In the genomic region with DNA sequence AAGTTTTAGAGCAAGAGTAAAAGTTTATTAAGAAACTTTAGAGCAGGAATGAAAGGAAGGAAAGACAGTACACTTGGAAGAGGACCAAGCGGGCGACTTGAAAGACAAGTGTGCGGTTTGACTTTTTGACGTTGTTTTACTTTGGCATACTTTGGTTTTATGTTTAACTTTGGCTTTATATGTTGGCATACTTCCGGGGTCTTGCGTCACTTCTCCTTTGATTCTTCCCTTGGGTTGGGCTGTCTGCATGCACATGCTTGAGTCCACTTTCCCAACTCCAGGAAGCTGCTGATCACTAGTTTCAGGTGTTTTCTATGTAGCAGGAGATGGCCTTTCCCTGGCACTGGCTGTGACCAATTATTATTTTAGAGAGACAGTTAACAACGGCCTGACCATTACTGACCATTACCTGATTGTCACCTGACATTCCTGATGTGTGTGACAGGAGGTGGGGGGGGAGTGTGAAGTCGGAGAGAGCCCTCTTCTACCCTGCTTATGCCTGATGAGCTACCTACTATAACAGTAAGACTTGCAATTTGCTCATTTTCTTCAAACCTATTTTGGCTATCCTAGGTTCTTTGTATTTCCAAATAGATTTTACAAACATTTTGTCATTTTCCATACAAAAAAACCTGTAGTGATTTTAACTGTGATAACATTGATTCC, we compare ENCODE assay signal across 21 cellular contexts. TPM values are rescaled to one million over a fixed set of nuclear protein-coding genes. Genes with fewer than 3 reads are reported as not detected.
DNase-seq lines count a peak whose midpoint lies in the region; ATAC-seq, FAIRE-seq and TF ChIP-seq lines count a peak whose summit lies in the region.
"Had no signal": no experiment of that assay in that cellular context is flagged by ENCODE, and none has a peak within 500 bp of the region (broad histone marks: within the 10 kb centered on the region; RNA-seq: fewer than 3 reads in every experiment).

No MANE protein-coding gene starts in this region.

- H3K27me3 Mint-ChIP-seq in activated T-cell treated with anti-CD3 and anti-CD28 coated beads, Interleukin-2, amount 50 U/mL, for 72 hours (ENCODE audit: low read depth): no peaks in the 10 kb centered on the region
- H3K27me3 Mint-ChIP-seq in activated T-cell treated with anti-CD3 and anti-CD28 coated beads, Interleukin-2, amount 50 U/mL, for 4 hours (ENCODE audit: low read depth): no peaks in the 10 kb centered on the region
- H3K27me3 Mint-ChIP-seq: CD4-positive, alpha-beta memory T cell; naive B cell had no signal

- H4K20me1 ChIP-seq in HepG2 (ENCODE audit: insufficient read depth, low read length): no peaks in the 10 kb centered on the region

- DNase-seq in activated T-cell treated with anti-CD3 and anti-CD28 coated beads, Interleukin-2, amount 50 U/mL, for 72 hours: no peak
- DNase-seq in activated T-cell treated with anti-CD3 and anti-CD28 coated beads, Interleukin-2, amount 50 U/mL, for 4 hours: no peak
- DNase-seq in HepG2 (ENCODE audit: low spot score) (peak; percentile 87), ureter (ENCODE audit: low spot score) (peak; percentile 81), anterior cingulate cortex (lab: John Stamatoyannopoulos, UW) (no peak), islet precursor cell (no peak)
- DNase-seq: CD4-positive, alpha-beta memory T cell; effector memory CD4-positive, alpha-beta T cell; HCEC 1CT; naive B cell; NCI-H146; NCI-H345 had no signal

- peaks cover 39% of the 10 kb centered on the region for H3K4me1 ChIP-seq in HepG2 (ENCODE audit: insufficient read depth, low read length)

- TF ChIP-seq CTCF in HepG2 (CRISPR knock-in tag; IDR thresholded peaks at IDR 0.05): no peak

- CTCF ChIA-PET in HepG2 (lab: Yijun Ruan, JAX; ENCODE audit: low intra/inter-chr PET ratio, low total read pairs): no interaction called here

- no peak overlapping the region for H3K4me3 Mint-ChIP-seq in activated T-cell treated with anti-CD3 and anti-CD28 coated beads, Interleukin-2, amount 50 U/mL, for 72 hours
- H3K4me3 Mint-ChIP-seq in activated T-cell treated with anti-CD3 and anti-CD28 coated beads, Interleukin-2, amount 50 U/mL, for 4 hours: no peak overlapping the region
- H3K4me3 Mint-ChIP-seq: brain; CD4-positive, alpha-beta memory T cell; naive B cell had no signal

- H3K36me3 ChIP-seq in HepG2 (replicated peaks in 1 of 2; ENCODE audit: control insufficient read depth in 1 of 2, insufficient read depth in 2 of 2, low read length in 2 of 2): no peaks in the 10 kb centered on the region
- H3K36me3 ChIP-seq: suprapubic skin had no signal

- H3K9me3 ChIP-seq in HepG2 (ENCODE audit: low read length): no peaks in the 10 kb centered on the region
- H3K9me3 ChIP-seq: suprapubic skin had no signal

- H3K27me3 ChIP-seq in HepG2 (ENCODE audit: control insufficient read depth in 1 of 2, insufficient read depth in 2 of 2, low read length in 2 of 2): no peaks in the 10 kb centered on the region
- H3K27me3 ChIP-seq: suprapubic skin had no signal

- TF ChIP-seq EP300 in HepG2 (IDR thresholded peaks at IDR 0.05; ENCODE audit: low read depth in 2 of 2, low read length in 2 of 2) (peak in 1 of 2 experiments; percentile 79; a peak in 2 of 4 replicates), HepG2 (CRISPR knock-in tag; IDR thresholded peaks at IDR 0.05; ENCODE audit: borderline replicate concordance) (peak; percentile 64; the same call in 1 of the 2 replicates)

- H3K4me2 ChIP-seq in HepG2 (ENCODE audit: low read depth, low read length): peak overlapping the region; percentile 44

- WGBS in HepG2 (ENCODE audit: low lambda C conversion rate): 5% methylated on average over 8 of the region's 8 CpGs

- peaks cover 4% of the 10 kb centered on the region in 2 donors for H3K9me3 Mint-ChIP-seq in activated T-cell treated with anti-CD3 and anti-CD28 coated beads, Interleukin-2, amount 50 U/mL, for 72 hours
- H3K9me3 Mint-ChIP-seq in activated T-cell treated with anti-CD3 and anti-CD28 coated beads, Interleukin-2, amount 50 U/mL, for 4 hours: peaks cover 7% of the 10 kb centered on the region

- BruUV-seq in HepG2 (replicated peaks; lab: Mats Ljungman, UMichigan): TSS peak; percentile 86

- no peaks in the 10 kb centered on the region for H3K79me2 ChIP-seq in HepG2 (ENCODE audit: insufficient read depth, low read length)

- FAIRE-seq in colon (lab: Jason Lieb, UNC) (peak; percentile 14), HepG2 (lab: Jason Lieb, UNC) (peak; percentile 82)
- FAIRE-seq: A204.1, islet of Langerhans, K562 had no signal

- POLR2A ChIA-PET in HepG2 (lab: Yijun Ruan, JAX): interaction anchor here (1.1 to 2.7 kb wide), 2 partner anchors 15 to 22 kb away, joined by 3 to 8 read pairs; no protein-coding TSS in a partner anchor

- no peak for TF ChIP-seq POLR2A in HepG2 (IDR thresholded peaks at IDR 0.05; ENCODE audit: insufficient read depth in 1 of 2, low read depth in 2 of 2, low read length in 2 of 2)

- no peak overlapping the region for H3K9ac ChIP-seq in HepG2 (ENCODE audit: insufficient read depth, low read depth, low read length)

- H3K4me3 ChIP-seq in HepG2 (replicated peaks in 1 of 3; ENCODE audit: insufficient read depth in 1 of 3, low read depth in 2 of 3, low read length in 3 of 3): no peak overlapping the region; a peak in 1 of 6 replicates
- H3K4me3 ChIP-seq: K562, suprapubic skin had no signal

- intact Hi-C loops in HepG2 (cut with micrococcal nuclease; ENCODE audit: unreplicated experiment): no loop called here

- no peak overlapping the region for H2AFZ ChIP-seq in HepG2 (ENCODE audit: low read length)

- ATAC-seq in activated T-cell treated with anti-CD3 and anti-CD28 coated beads, Interleukin-2, amount 50 U/mL, for 72 hours (replicated peaks in 1 of 2): no peak
- ATAC-seq in activated T-cell treated with anti-CD3 and anti-CD28 coated beads, Interleukin-2, amount 50 U/mL, for 4 hours: no peak
- peak; percentile 77 for ATAC-seq in HepG2
- no peak for ATAC-seq in GM19467 (IDR thresholded peaks at IDR 0.05; ENCODE audit: unreplicated experiment)
- ATAC-seq: K562 had no signal

- in situ Hi-C loops in HepG2 (cut with HindIII; ENCODE audit: extremely low pct_ligation_motif_present, low pct_unique_long_range_greater_than_20kb): no loop called here

- H3K36me3 Mint-ChIP-seq in activated T-cell treated with anti-CD3 and anti-CD28 coated beads, Interleukin-2, amount 50 U/mL, for 72 hours (ENCODE audit: insufficient read depth in 2 of 2): peaks cover 9 to 16% of the 10 kb centered on the region in 2 donors
- H3K36me3 Mint-ChIP-seq in activated T-cell treated with anti-CD3 and anti-CD28 coated beads, Interleukin-2, amount 50 U/mL, for 4 hours (ENCODE audit: insufficient read depth): no peaks in the 10 kb centered on the region
- H3K36me3 Mint-ChIP-seq: brain had no signal

- H3K27ac ChIP-seq in HepG2 (ENCODE audit: extremely low read length, insufficient read depth, low read length): peak overlapping the region; percentile 23
- H3K27ac ChIP-seq: suprapubic skin had no signal

- H3K4me1 Mint-ChIP-seq in activated T-cell treated with anti-CD3 and anti-CD28 coated beads, Interleukin-2, amount 50 U/mL, for 72 hours (ENCODE audit: low read depth): peaks cover 31% of the 10 kb centered on the region
- peaks cover 22% of the 10 kb centered on the region for H3K4me1 Mint-ChIP-seq in activated T-cell treated with anti-CD3 and anti-CD28 coated beads, Interleukin-2, amount 50 U/mL, for 4 hours (ENCODE audit: low read depth)

- H3K27ac Mint-ChIP-seq in activated T-cell treated with anti-CD3 and anti-CD28 coated beads, Interleukin-2, amount 50 U/mL, for 72 hours: peak overlapping the region; percentile 31
- H3K27ac Mint-ChIP-seq: CD4-positive, alpha-beta memory T cell; naive B cell had no signal

- TF ChIP-seq RAD21 in HepG2 (CRISPR knock-in tag; IDR thresholded peaks at IDR 0.05): no peak

TF ChIP-seq in HepG2, 621 proteins besides CTCF, POLR2A, EP300 and RAD21 (continues in another document):
- peak; percentile 82 for TF ChIP-seq GATAD2A (CRISPR knock-in tag; IDR thresholded peaks at IDR 0.05)
- 0 out of 2 replicates have a peak, but pooled peaks have one; percentile 28 for TF ChIP-seq ZNF12 (CRISPR knock-in tag; IDR thresholded peaks at IDR 0.05)
- peak; percentile 68 for TF ChIP-seq FOSL2 (CRISPR knock-in tag; IDR thresholded peaks at IDR 0.05)
- 0 out of 2 replicates have a peak, but pooled peaks have one; percentile 11 for TF ChIP-seq BHLHE40 (IDR thresholded peaks at IDR 0.05; ENCODE audit: low read length)
- TF ChIP-seq CREM (IDR thresholded peaks at IDR 0.05): peak; percentile 64; the same call in 1 of the 2 replicates
- TF ChIP-seq CREM (CRISPR knock-in tag; IDR thresholded peaks at IDR 0.05): no peak
- no peak for TF ChIP-seq SOX13 (IDR thresholded peaks at IDR 0.05)
- peak in 1 of 2 experiments; percentile 70; a peak in 1 of 4 replicates for TF ChIP-seq SOX13 (CRISPR knock-in tag; conservative IDR thresholded peaks at IDR 0.05 in 1 of 2, IDR thresholded peaks at IDR 0.05 in 1 of 2)
- no peak for TF ChIP-seq NR2C2 (CRISPR knock-in tag; IDR thresholded peaks at IDR 0.05; ENCODE audit: borderline replicate concordance)

RNA-seq across cellular contexts. Expression of a gene that starts 45.5 kb away (rescaled TPM):
- 10 to 100 TPM; 84.2 to 99.5 TPM for total RNA-seq in activated T-cell treated with anti-CD3 and anti-CD28 coated beads, Interleukin-2, amount 50 U/mL, for 72 hours
- 100 to 1,000 TPM; 130 to 192 (median 141) TPM for total RNA-seq in activated T-cell treated with anti-CD3 and anti-CD28 coated beads, Interleukin-2, amount 50 U/mL, for 4 hours
- not detected in 2 replicates for total RNA-seq in HepG2 (2016; rRNA removed; fragmentation: Illumina TruSeq; extraction: Trizol)
- not detected in 2 replicates for total RNA-seq in HepG2 (2016; cell fraction: cytosol; rRNA removed; fragmentation: Illumina TruSeq; extraction: Trizol; ENCODE audit: low read depth)
- not detected in 2 replicates for total RNA-seq in HepG2 (2016; cell fraction: insoluble cytoplasmic fraction; rRNA removed; fragmentation: Illumina TruSeq; extraction: Trizol)
- total RNA-seq in HepG2 (2016; cell fraction: membrane; rRNA removed; fragmentation: Illumina TruSeq; extraction: Trizol): not detected in 2 replicates
- not detected in 2 replicates for total RNA-seq in HepG2 (2016; cell fraction: nucleus; rRNA removed; fragmentation: Illumina TruSeq; extraction: Trizol)
- polyA plus RNA-seq in HepG2 (2011; rRNA removed): not detected in 2 replicates
- not detected in 2 replicates for polyA plus RNA-seq in HepG2 (2011; cell fraction: cytosol; rRNA removed)
- polyA plus RNA-seq in HepG2 (2011; cell fraction: nucleus; rRNA removed): not detected in 2 replicates
- polyA plus RNA-seq in HepG2 (2012): not detected in 2 replicates
- not detected in 2 replicates for polyA plus RNA-seq in HepG2 (2016; cell fraction: cytosol; fragmentation: Illumina TruSeq; extraction: Trizol; ENCODE audit: low read depth)
- polyA plus RNA-seq in HepG2 (2016; cell fraction: insoluble cytoplasmic fraction; fragmentation: Illumina TruSeq; extraction: Trizol; ENCODE audit: low read depth): not detected in 2 replicates
- polyA plus RNA-seq in HepG2 (2016; cell fraction: membrane; fragmentation: Illumina TruSeq; extraction: Trizol; ENCODE audit: low read depth): not detected in 2 replicates
- polyA plus RNA-seq in HepG2 (2016; cell fraction: nucleus; fragmentation: Illumina TruSeq; extraction: Trizol; ENCODE audit: insufficient read depth, low read depth): not detected in 2 replicates
- polyA minus RNA-seq in HepG2 (2011; rRNA and poly(A)+ RNA removed; ENCODE audit: low replicate concordance): not detected in 2 replicates
- not detected in 2 replicates for polyA minus RNA-seq in HepG2 (2011; cell fraction: cytosol; rRNA and poly(A)+ RNA removed)
- not detected in 2 replicates for polyA minus RNA-seq in HepG2 (2011; cell fraction: nucleus; rRNA and poly(A)+ RNA removed)
- total RNA-seq in ureter: 1.5 TPM
- total RNA-seq: glomerular endothelial cell, SK-MEL-5 had no signal
- polyA plus RNA-seq: K562 had no signal

Comparison
In these comparisons a context has a peak if more than half of its experiments do, and no peak if none do; other contexts are left out.
1. DNase-seq: peak in HepG2 (single experiment) and ureter (single experiment); none in activated T-cell treated with anti-CD3 and anti-CD28 coated beads, Interleukin-2, amount 50 U/mL, for 72 hours (0 of 2), activated T-cell treated with anti-CD3 and anti-CD28 coated beads, Interleukin-2, amount 50 U/mL, for 4 hours (single experiment), anterior cingulate cortex (0 of 58) and islet precursor cell (single experiment).
2. RNA of a gene that starts 45.5 kb away (total RNA-seq): 130 to 192 TPM in activated T-cell treated with anti-CD3 and anti-CD28 coated beads, Interleukin-2, amount 50 U/mL, for 4 hours and 84.2 to 99.5 TPM in activated T-cell treated with anti-CD3 and anti-CD28 coated beads, Interleukin-2, amount 50 U/mL, for 72 hours; 1.5 TPM in ureter (single experiment) and not detected in HepG2; every median in the first group is over 10 times any median in the second.